In genomic region chr6:159170333-159170672, GRCh38 we compare ENCODE assay signal across 9 cellular contexts. TPM values are rescaled to one million over a fixed set of nuclear protein-coding genes. Genes with fewer than 3 reads are reported as not detected.
DNase-seq lines count a peak whose midpoint lies in the region; ATAC-seq, FAIRE-seq and TF ChIP-seq lines count a peak whose summit lies in the region.
"Had no signal": no experiment of that assay in that cellular context is flagged by ENCODE, and none has a peak within 500 bp of the region (broad histone marks: within the 10 kb centered on the region; RNA-seq: fewer than 3 reads in every experiment).

No MANE protein-coding gene starts in this region.

- intact Hi-C loops in breast epithelium (cut with DNase I; ENCODE audit: low total_unique reads), result no loop called here
- intact Hi-C loops in MCF 10A (cut with micrococcal nuclease), result loop anchor here (5.0 kb wide), 1 partner anchor 82 kb away; no protein-coding TSS in a partner anchor
- intact Hi-C loops in ascending aorta (cut with DNase I), result loop anchor here (5.0 to 10.0 kb wide), 4 partner anchors 84 to 427 kb away; no protein-coding TSS in a partner anchor

- H3K9me3 ChIP-seq in breast epithelium (no peaks in the 10 kb centered on the region), ascending aorta (no peaks in the 10 kb centered on the region), tibial nerve (no peaks in the 10 kb centered on the region)

- no peak overlapping the region for H3K27ac ChIP-seq in breast epithelium
- H3K27ac ChIP-seq in ascending aorta, result peak overlapping the region in 1 of 2 donors; percentile 51
- peak overlapping the region in 3 of 4 donors; percentile 42 to 83 (median 53) for H3K27ac ChIP-seq in tibial nerve

- 2 to 5% methylated on average over 7 of the region's 7 CpGs for whole genome bisulfite sequencing in tibial nerve, 2 donors

- peaks cover 74% of the 10 kb centered on the region for H3K27me3 Mint-ChIP-seq in MCF 10A (ENCODE audit: insufficient read depth, unreplicated experiment)
- peaks cover 37% of the 10 kb centered on the region for H3K27me3 Mint-ChIP-seq in memory B cell

- no peaks in the 10 kb centered on the region for H3K36me3 ChIP-seq in breast epithelium
- H3K36me3 ChIP-seq in ascending aorta, result no peaks in the 10 kb centered on the region
- H3K36me3 ChIP-seq in tibial nerve, result no peaks in the 10 kb centered on the region

- no TSS peak for BruUV-seq in MCF 10A (replicated peaks; lab: Mats Ljungman, UMichigan)

- H3K4me1 Mint-ChIP-seq in MCF 10A (ENCODE audit: insufficient read depth, unreplicated experiment) (peaks cover 8% of the 10 kb centered on the region), memory B cell (peaks cover 18% of the 10 kb centered on the region)

- POLR2A ChIA-PET in MCF 10A (lab: Yijun Ruan, JAX), result interaction anchor here (0.6 kb wide), 1 partner anchor 87 kb away, joined by 3 read pairs; no protein-coding TSS in a partner anchor

- ATAC-seq in memory B cell (ENCODE audit: low read depth), result no peak

- no peak for DNase-seq in breast epithelium (ENCODE audit: low spot score in 2 of 2)
- no peak for DNase-seq in MCF 10A (ENCODE audit: unreplicated experiment)
- no peak for DNase-seq in ascending aorta (ENCODE audit: low spot score in 2 of 2)
- no peak for DNase-seq in memory B cell (ENCODE audit: low spot score in 2 of 2)
- DNase-seq in tibial nerve (ENCODE audit: low spot score in 2 of 2), result no peak
- DNase-seq in stimulated activated CD4-positive, alpha-beta T cell treated with anti-CD3 and anti-CD28 coated beads, Interleukin-15, amount 100 ng/mL, for 24 hours, result no peak
- DNase-seq in HTR-8/SVneo (ENCODE audit: insufficient read length, low spot score), result no peak
- no peak for DNase-seq in NCI-H1694 treated with DMSO at 0.1 percent for 48 hours (lab: John Stamatoyannopoulos, UW)

- TF ChIP-seq EP300 in tibial nerve (IDR thresholded peaks at IDR 0.05), result no peak

- H3K27me3 ChIP-seq in breast epithelium (peaks cover 0 to 40% of the 10 kb centered on the region in 2 donors), ascending aorta (no peaks in the 10 kb centered on the region), tibial nerve (peaks cover 0 to 53% of the 10 kb centered on the region in 2 donors)

- H3K4me1 ChIP-seq in breast epithelium (peaks cover 0 to 6% of the 10 kb centered on the region in 2 donors), ascending aorta (peaks cover 0 to 12% of the 10 kb centered on the region in 2 donors), tibial nerve (peaks cover 0 to 38% (median 10%) of the 10 kb centered on the region in 4 donors)

- no peak overlapping the region for H3K4me3 Mint-ChIP-seq in MCF 10A (ENCODE audit: unreplicated experiment)
- H3K4me3 Mint-ChIP-seq in memory B cell, result peak overlapping the region; percentile 69

- H3K4me3 ChIP-seq in breast epithelium, result peak overlapping the region; percentile 47 to 71 (median 48)
- peak overlapping the region; percentile 51 to 64 for H3K4me3 ChIP-seq in ascending aorta
- H3K4me3 ChIP-seq in tibial nerve, result peak overlapping the region; percentile 18 to 53 (median 36)

- FAIRE-seq in HTR-8/SVneo (lab: Jason Lieb, UNC), result no peak
- FAIRE-seq: RCC 7860 had no signal

- TF ChIP-seq CTCF in breast epithelium (IDR thresholded peaks at IDR 0.05) (no peak), MCF 10A (IDR thresholded peaks at IDR 0.05; ENCODE audit: unreplicated experiment) (no peak), ascending aorta (IDR thresholded peaks at IDR 0.05) (no peak), tibial nerve (IDR thresholded peaks at IDR 0.05) (no peak)

- CTCF ChIA-PET in MCF 10A (lab: Yijun Ruan, JAX), result interaction anchor here (6.3 kb wide), 1 partner anchor 486 kb away, joined by 72 read pairs; no protein-coding TSS in a partner anchor

- H3K9me3 Mint-ChIP-seq in MCF 10A (ENCODE audit: unreplicated experiment) (no peaks in the 10 kb centered on the region), memory B cell (no peaks in the 10 kb centered on the region)

- peaks cover 5% of the 10 kb centered on the region for H3K36me3 Mint-ChIP-seq in MCF 10A (ENCODE audit: insufficient read depth, unreplicated experiment)
- no peaks in the 10 kb centered on the region for H3K36me3 Mint-ChIP-seq in memory B cell

- no peak for TF ChIP-seq POLR2A in breast epithelium (IDR thresholded peaks at IDR 0.05)
- no peak for TF ChIP-seq POLR2A in tibial nerve (IDR thresholded peaks at IDR 0.05)

- H3K27ac Mint-ChIP-seq in MCF 10A (ENCODE audit: low read depth, unreplicated experiment) (no peak overlapping the region), memory B cell (no peak overlapping the region)

RNA-seq across cellular contexts. Expression of gene FNDC1, which starts 1.1 kb away (rescaled TPM):
- total RNA-seq in breast epithelium (10 to 100 TPM in 1 of 3 donors, under 1 TPM in 2; 0.15 to 10.1 (median 0.33) TPM), MCF 10A (2022) (not detected in 2 replicates), ascending aorta (0.11 TPM), tibial nerve (1 to 10 TPM; 2.1 to 8.2 (median 5.4) TPM)

Comparison
In these comparisons a context has a peak if more than half of its experiments do, and no peak if none do; other contexts are left out.
1. H3K27ac ChIP-seq: peak in tibial nerve (3 of 4); none in breast epithelium (0 of 2).
2. Peak in every context shown above with its lines, with median percentiles within 50 percentile points of each other: H3K4me3 ChIP-seq.